18 cellular contexts compared by ENCODE assay signal in the genomic region with DNA sequence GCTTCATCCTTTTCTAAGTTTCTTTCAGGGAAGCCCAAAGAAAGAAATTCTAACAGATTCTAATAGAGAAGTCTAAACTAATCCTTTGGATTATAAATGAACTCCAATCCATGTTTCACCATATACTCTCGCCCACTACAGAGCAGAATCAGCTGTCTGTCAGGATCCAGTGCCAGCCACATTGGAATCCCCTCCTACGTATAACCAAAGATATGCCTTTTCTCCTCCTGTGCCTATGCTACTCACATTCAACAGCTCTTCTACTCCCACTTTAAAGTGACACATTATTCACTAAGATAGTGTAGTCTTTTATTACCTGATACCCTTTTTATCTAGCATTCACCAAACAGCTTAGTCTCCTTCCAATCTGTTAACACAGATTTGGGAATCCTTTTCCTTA. TPM values are rescaled to one million over a fixed set of nuclear protein-coding genes. Genes with fewer than 3 reads are reported as not detected.
DNase-seq lines count a peak whose midpoint lies in the region; ATAC-seq and TF ChIP-seq lines count a peak whose summit lies in the region.
"Had no signal": no experiment of that assay in that cellular context is flagged by ENCODE, and none has a peak within 500 bp of the region (broad histone marks: within the 10 kb centered on the region; RNA-seq: fewer than 3 reads in every experiment).

No MANE protein-coding gene starts in this region.

- POLR2A ChIA-PET in naive thymus-derived CD4-positive, alpha-beta T cell (lab: Charles Lee), result interaction anchor here (1.3 to 1.7 kb wide), 3 partner anchors 21 to 368 kb away, joined by 4 to 5 read pairs (median 4); partner anchors contain the start of gene PRCC

- peak overlapping the region; percentile 8 to 55 (median 25) for H3K27ac Mint-ChIP-seq in CD4-positive, CD25-positive, alpha-beta regulatory T cell
- H3K27ac Mint-ChIP-seq in brain, result peak overlapping the region in 3 of 5 experiments; percentile 5 to 66 (median 25)
- peak overlapping the region in 7 of 9 donors; percentile 3 to 65 (median 50) for H3K27ac Mint-ChIP-seq in naive thymus-derived CD4-positive, alpha-beta T cell

- no peak overlapping the region for H2AFZ ChIP-seq in KMS-11 (ENCODE audit: low read depth)

- intact Hi-C loops in naive thymus-derived CD4-positive, alpha-beta T cell (cut with micrococcal nuclease), result loop anchor here (5.0 to 10.0 kb wide), 5 partner anchors 43 to 1872 kb away; partner anchors contain the start of genes IFI16 (in 1 of the 2), MRPL24 (in 1 of the 2) and SH2D2A (in 1 of the 2)

- H3K9me3 ChIP-seq in CD4-positive, CD25-positive, alpha-beta regulatory T cell (ENCODE audit: control insufficient read depth in 2 of 2, low read length in 2 of 2), result no peaks in the 10 kb centered on the region
- no peaks in the 10 kb centered on the region for H3K9me3 ChIP-seq in naive thymus-derived CD4-positive, alpha-beta T cell (ENCODE audit: control insufficient read depth in 2 of 3, low read length in 3 of 3)
- H3K9me3 ChIP-seq: BE2C, mucosa of descending colon, thoracic aorta had no signal

- TF ChIP-seq CTCF in KMS-11 (conservative IDR thresholded peaks at IDR 0.05; ENCODE audit: low read depth, low read length) (no peak), brain (conservative IDR thresholded peaks at IDR 0.05) (no peak)

- H3K4me3 ChIP-seq in CD4-positive, CD25-positive, alpha-beta regulatory T cell (ENCODE audit: low read depth, low read length), result peak overlapping the region; percentile 2
- H3K4me3 ChIP-seq in KMS-11 (IDR thresholded peaks at IDR 0.05; ENCODE audit: insufficient read depth, low read depth, low read length), result peak overlapping the region; percentile 49
- no peak overlapping the region for H3K4me3 ChIP-seq in naive thymus-derived CD4-positive, alpha-beta T cell (ENCODE audit: low read length)
- H3K4me3 ChIP-seq: mucosa of descending colon, thoracic aorta had no signal

- peaks cover 65% of the 10 kb centered on the region for H3K4me1 ChIP-seq in CD4-positive, CD25-positive, alpha-beta regulatory T cell (ENCODE audit: control insufficient read depth, insufficient read depth, low read length, poor library complexity, severe bottlenecking)
- H3K4me1 ChIP-seq in KMS-11 (ENCODE audit: low read depth, poor library complexity, severe bottlenecking), result peaks cover 79% of the 10 kb centered on the region
- H3K4me1 ChIP-seq in naive thymus-derived CD4-positive, alpha-beta T cell (ENCODE audit: control insufficient read depth in 2 of 2, insufficient read depth in 2 of 2, low read length in 2 of 2), result peaks cover 57 to 62% of the 10 kb centered on the region in 2 donors

- peak overlapping the region; percentile 0; the same call in 1 of the 2 replicates for H3K9ac ChIP-seq in KMS-11

- H3K4me2 ChIP-seq in KMS-11, result peak overlapping the region; percentile 92

- H4K20me1 ChIP-seq in KMS-11 (ENCODE audit: insufficient read depth), result no peaks in the 10 kb centered on the region

- peaks cover 62% of the 10 kb centered on the region for H3K79me2 ChIP-seq in KMS-11 (ENCODE audit: insufficient read depth, low read depth)

- peaks cover 45% of the 10 kb centered on the region for H3K36me3 ChIP-seq in CD4-positive, CD25-positive, alpha-beta regulatory T cell (ENCODE audit: control insufficient read depth, insufficient read depth, low read length)
- peaks cover 27% of the 10 kb centered on the region; the same call in 1 of the 2 replicates for H3K36me3 ChIP-seq in KMS-11 (ENCODE audit: insufficient read depth)
- H3K36me3 ChIP-seq in naive thymus-derived CD4-positive, alpha-beta T cell (ENCODE audit: control insufficient read depth in 2 of 3, insufficient read depth in 3 of 3, low read length in 3 of 3), result peaks cover 13 to 50% (median 25%) of the 10 kb centered on the region in 3 experiments

- H3K27me3 ChIP-seq in CD4-positive, CD25-positive, alpha-beta regulatory T cell (ENCODE audit: control insufficient read depth, insufficient read depth, low read length), result no peaks in the 10 kb centered on the region
- no peaks in the 10 kb centered on the region for H3K27me3 ChIP-seq in KMS-11 (ENCODE audit: insufficient read depth, low read depth)
- H3K27me3 ChIP-seq in naive thymus-derived CD4-positive, alpha-beta T cell (ENCODE audit: control insufficient read depth in 2 of 2, insufficient read depth in 2 of 2, low read length in 2 of 2), result no peaks in the 10 kb centered on the region
- H3K27me3 ChIP-seq: BE2C had no signal

- peaks cover 39% of the 10 kb centered on the region for H3K36me3 Mint-ChIP-seq in CD4-positive, CD25-positive, alpha-beta regulatory T cell
- H3K36me3 Mint-ChIP-seq in brain, result peaks cover 62% of the 10 kb centered on the region
- peaks cover 4 to 57% (median 23%) of the 10 kb centered on the region in 5 donors for H3K36me3 Mint-ChIP-seq in naive thymus-derived CD4-positive, alpha-beta T cell

- DNase-seq in CD4-positive, CD25-positive, alpha-beta regulatory T cell, result no peak
- DNase-seq in naive thymus-derived CD4-positive, alpha-beta T cell, result no peak
- DNase-seq in DMS114 treated with DMSO at 0.1 percent for 48 hours (lab: John Stamatoyannopoulos, UW; ENCODE audit: unreplicated experiment), result no peak
- DNase-seq: activated CD4-positive, alpha-beta T cell treated with anti-CD3 and anti-CD28 coated beads for 48 hours; activated naive CD4-positive, alpha-beta T cell treated with anti-CD3 and anti-CD28 coated beads, Interleukin-2, amount 50 U/mL, for 16 hours; BE2C; mucosa of descending colon; NCI-H1930; NCI-H524 treated with DMSO at 0.1 percent for 48 hours had no signal

- peak overlapping the region; percentile 65 to 88 (median 78) for H3K4me3 Mint-ChIP-seq in CD4-positive, CD25-positive, alpha-beta regulatory T cell
- peak overlapping the region in 4 of 5 experiments; percentile 21 to 98 (median 50) for H3K4me3 Mint-ChIP-seq in brain
- peak overlapping the region in 8 of 10 donors; percentile 3 to 97 (median 42) for H3K4me3 Mint-ChIP-seq in naive thymus-derived CD4-positive, alpha-beta T cell

- CTCF ChIA-PET in naive thymus-derived CD4-positive, alpha-beta T cell (lab: Charles Lee), result interaction anchor here (1.3 to 8.0 kb wide), 3 partner anchors 21 to 46 kb away, joined by 3 to 37 read pairs (median 7); no protein-coding TSS in a partner anchor

- no peak for ATAC-seq in CD4-positive, CD25-positive, alpha-beta regulatory T cell (ENCODE audit: low read depth in 2 of 2)
- no peak for ATAC-seq in naive thymus-derived CD4-positive, alpha-beta T cell
- ATAC-seq in GM19467 (IDR thresholded peaks at IDR 0.05; ENCODE audit: unreplicated experiment) (no peak), HG03159 (IDR thresholded peaks at IDR 0.05; ENCODE audit: unreplicated experiment) (no peak), HG02759 (IDR thresholded peaks at IDR 0.05; ENCODE audit: unreplicated experiment) (no peak)
- ATAC-seq: GM12878, mucosa of descending colon had no signal

- H3K4me1 Mint-ChIP-seq in CD4-positive, CD25-positive, alpha-beta regulatory T cell, result peaks cover 51 to 82% (median 65%) of the 10 kb centered on the region in 4 donors
- peaks cover 49% of the 10 kb centered on the region for H3K4me1 Mint-ChIP-seq in brain
- H3K4me1 Mint-ChIP-seq in naive thymus-derived CD4-positive, alpha-beta T cell, result peaks cover 57 to 88% (median 82%) of the 10 kb centered on the region in 7 donors

- no peaks in the 10 kb centered on the region for H3K9me3 Mint-ChIP-seq in CD4-positive, CD25-positive, alpha-beta regulatory T cell
- H3K9me3 Mint-ChIP-seq in brain, result no peaks in the 10 kb centered on the region
- H3K9me3 Mint-ChIP-seq in naive thymus-derived CD4-positive, alpha-beta T cell, result no peaks in the 10 kb centered on the region

- H3K27ac ChIP-seq in CD4-positive, CD25-positive, alpha-beta regulatory T cell (ENCODE audit: insufficient read depth, low read length, poor library complexity, severe bottlenecking), result no peak overlapping the region
- peak overlapping the region; percentile 51 for H3K27ac ChIP-seq in KMS-11
- H3K27ac ChIP-seq in naive thymus-derived CD4-positive, alpha-beta T cell (ENCODE audit: low read depth, low read length), result no peak overlapping the region
- H3K27ac ChIP-seq: thoracic aorta had no signal

- H3K27me3 Mint-ChIP-seq in CD4-positive, CD25-positive, alpha-beta regulatory T cell, result no peaks in the 10 kb centered on the region
- peaks cover 11% of the 10 kb centered on the region for H3K27me3 Mint-ChIP-seq in brain
- H3K27me3 Mint-ChIP-seq in naive thymus-derived CD4-positive, alpha-beta T cell, result no peaks in the 10 kb centered on the region

RNA-seq across cellular contexts. Expression of gene ETV3, which starts 3.1 kb away (rescaled TPM):
- total RNA-seq in CD4-positive, CD25-positive, alpha-beta regulatory T cell, result 89.5 TPM
- 1 to 10 TPM; 6.2 to 9.0 (median 8.8) TPM for polyA plus RNA-seq in CD4-positive, CD25-positive, alpha-beta regulatory T cell
- polyA plus RNA-seq in brain (ENCODE audit: insufficient read depth, low read depth, low replicate concordance), result 4.5 TPM
- 10 to 100 TPM; 31.5 to 72.4 (median 53.3) TPM for total RNA-seq in naive thymus-derived CD4-positive, alpha-beta T cell
- polyA plus RNA-seq in naive thymus-derived CD4-positive, alpha-beta T cell, result 1 to 10 TPM; 4.5 to 5.7 TPM

RNA-seq across cellular contexts. Expression of gene ETV3L, which starts 35.5 kb away (rescaled TPM):
- total RNA-seq in CD4-positive, CD25-positive, alpha-beta regulatory T cell, result not detected
- polyA plus RNA-seq in CD4-positive, CD25-positive, alpha-beta regulatory T cell, result not detected
- polyA plus RNA-seq in brain (ENCODE audit: insufficient read depth, low read depth, low replicate concordance), result not detected
- not detected for total RNA-seq in naive thymus-derived CD4-positive, alpha-beta T cell
- not detected for polyA plus RNA-seq in naive thymus-derived CD4-positive, alpha-beta T cell
- total RNA-seq: mucosa of descending colon, posterior vena cava, RPMI7951, thoracic aorta had no signal
